21 cellular contexts compared by ENCODE assay signal in genomic region chr6:76490456-76490855, GRCh38.
A peak's percentile ranks its signal among the peaks of the same experiment; 100 is the strongest.
DNase-seq lines count a peak whose midpoint lies in the region; ATAC-seq, FAIRE-seq and TF ChIP-seq lines count a peak whose summit lies in the region.
"Had no signal": no experiment of that assay in that cellular context is flagged by ENCODE, and none has a peak within 500 bp of the region (broad histone marks: within the 10 kb centered on the region; RNA-seq: fewer than 3 reads in every experiment).

No MANE protein-coding gene starts in this region.

- H3K4me3 Mint-ChIP-seq in nephron: no peak overlapping the region
- no peak overlapping the region for H3K4me3 Mint-ChIP-seq in activated CD4-positive, alpha-beta T cell treated with anti-CD3 and anti-CD28 coated beads for 36 hours
- H3K4me3 Mint-ChIP-seq: CD8-positive, alpha-beta memory T cell had no signal

- no peaks in the 10 kb centered on the region for H3K27me3 Mint-ChIP-seq in nephron (ENCODE audit: low read depth)
- no peaks in the 10 kb centered on the region for H3K27me3 Mint-ChIP-seq in activated CD4-positive, alpha-beta T cell treated with anti-CD3 and anti-CD28 coated beads for 36 hours

- no peak overlapping the region for H3K9ac ChIP-seq in endothelial cell of umbilical vein (replicated peaks; ENCODE audit: extremely low read depth, insufficient read depth, low read length)

- H3K27ac Mint-ChIP-seq in nephron: peak overlapping the region; percentile 11 to 70 (median 26)
- H3K27ac Mint-ChIP-seq in activated CD4-positive, alpha-beta T cell treated with anti-CD3 and anti-CD28 coated beads for 36 hours: no peak overlapping the region
- H3K27ac Mint-ChIP-seq: CD8-positive, alpha-beta memory T cell had no signal

- TF ChIP-seq POLR2A in endothelial cell of umbilical vein (IDR thresholded peaks at IDR 0.05; ENCODE audit: low read depth, low read length): no peak

- H4K20me1 ChIP-seq in endothelial cell of umbilical vein (replicated peaks; ENCODE audit: control insufficient read depth, extremely low read depth, insufficient read depth, low read length): no peaks in the 10 kb centered on the region

- no peaks in the 10 kb centered on the region for H3K36me3 Mint-ChIP-seq in nephron (ENCODE audit: low read depth)
- no peaks in the 10 kb centered on the region for H3K36me3 Mint-ChIP-seq in activated CD4-positive, alpha-beta T cell treated with anti-CD3 and anti-CD28 coated beads for 36 hours (ENCODE audit: low read depth)

- no peak overlapping the region for H3K4me3 ChIP-seq in endothelial cell of umbilical vein (replicated peaks in 1 of 3; ENCODE audit: insufficient read depth in 1 of 3, low read depth in 1 of 3, low read length in 3 of 3)

- TF ChIP-seq CTCF in endothelial cell of umbilical vein (IDR thresholded peaks at IDR 0.05; ENCODE audit: extremely low read depth in 1 of 2, insufficient read depth in 1 of 2, low read depth in 1 of 2, low read length in 2 of 2): no peak
- no peak for TF ChIP-seq CTCF in nephron (IDR thresholded peaks at IDR 0.05; ENCODE audit: unreplicated experiment in 3 of 3)

- H3K27me3 ChIP-seq in endothelial cell of umbilical vein (ENCODE audit: control insufficient read depth in 2 of 2, insufficient read depth in 2 of 2, low read length in 2 of 2): no peaks in the 10 kb centered on the region

- H3K9me1 ChIP-seq in endothelial cell of umbilical vein (replicated peaks; ENCODE audit: control insufficient read depth, extremely low read depth, insufficient read depth, low read length): no peaks in the 10 kb centered on the region

- dilution Hi-C loops in endothelial cell of umbilical vein (cut with MboI; ENCODE audit: extremely low pct_ligation_motif_present, low sequenced_read_pairs): no loop called here

- no peaks in the 10 kb centered on the region for H3K36me3 ChIP-seq in endothelial cell of umbilical vein (ENCODE audit: control insufficient read depth in 2 of 2, extremely low read depth in 1 of 2, insufficient read depth in 2 of 2, low read length in 2 of 2)

- no peaks in the 10 kb centered on the region for H3K9me3 ChIP-seq in endothelial cell of umbilical vein (replicated peaks; ENCODE audit: control insufficient read depth, insufficient read depth, low read length)

- H3K9me3 Mint-ChIP-seq in nephron: peaks cover 32% of the 10 kb centered on the region
- H3K9me3 Mint-ChIP-seq in activated CD4-positive, alpha-beta T cell treated with anti-CD3 and anti-CD28 coated beads for 36 hours (ENCODE audit: low read depth): peaks cover 15% of the 10 kb centered on the region

- POLR2A ChIA-PET in endothelial cell of umbilical vein (lab: Charles Lee): no interaction called here
- POLR2A ChIA-PET in activated CD4-positive, alpha-beta T cell treated with anti-CD3 and anti-CD28 coated beads for 36 hours (lab: Charles Lee): no interaction called here

- CTCF ChIA-PET in endothelial cell of umbilical vein (lab: Charles Lee): no interaction called here
- CTCF ChIA-PET in activated CD4-positive, alpha-beta T cell treated with anti-CD3 and anti-CD28 coated beads for 36 hours (lab: Charles Lee): no interaction called here

- ATAC-seq in activated CD4-positive, alpha-beta T cell treated with anti-CD3 and anti-CD28 coated beads for 36 hours: no peak

- no peak overlapping the region for H2AFZ ChIP-seq in endothelial cell of umbilical vein (ENCODE audit: low read depth, low read length)

- H3K4me1 Mint-ChIP-seq in nephron: peaks cover 18% of the 10 kb centered on the region
- no peaks in the 10 kb centered on the region for H3K4me1 Mint-ChIP-seq in activated CD4-positive, alpha-beta T cell treated with anti-CD3 and anti-CD28 coated beads for 36 hours
- H3K4me1 Mint-ChIP-seq: CD8-positive, alpha-beta memory T cell had no signal

- no peaks in the 10 kb centered on the region for H3K79me2 ChIP-seq in endothelial cell of umbilical vein (ENCODE audit: control insufficient read depth, insufficient read depth, low read length)

- no peak overlapping the region for H3K4me2 ChIP-seq in endothelial cell of umbilical vein (ENCODE audit: insufficient read depth, low read length)

- no TSS peak for BruUV-seq in endothelial cell of umbilical vein (replicated peaks; lab: Mats Ljungman, UMichigan)

- intact Hi-C loops in endothelial cell of umbilical vein (cut with micrococcal nuclease): no loop called here
- intact Hi-C loops in activated CD4-positive, alpha-beta T cell treated with anti-CD3 and anti-CD28 coated beads for 36 hours (cut with DNase I, micrococcal nuclease): no loop called here

- no peak overlapping the region for H3K27ac ChIP-seq in endothelial cell of umbilical vein (ENCODE audit: insufficient read depth, low read depth, low read length)
- H3K27ac ChIP-seq: C4-2B had no signal

- DNase-seq in A172 (ENCODE audit: low spot score): peak; percentile 71
- DNase-seq in NCI-H82 (lab: John Stamatoyannopoulos, UW): peak; percentile 27
- peak; percentile 88 for DNase-seq in endothelial cell of umbilical vein (ENCODE audit: low read depth, low spot score)
- no peak for DNase-seq in activated CD4-positive, alpha-beta T cell treated with anti-CD3 and anti-CD28 coated beads for 36 hours
- no peak for DNase-seq in nucleus accumbens (lab: John Stamatoyannopoulos, UW)
- no peak for DNase-seq in cortex of kidney (lab: John Stamatoyannopoulos, UW)
- DNase-seq: 8988T; CD8-positive, alpha-beta memory T cell; EL; GF-D8; H7; NCI-H1092; NCI-H1436; NCI-H187 treated with DMSO at 0.1 percent for 48 hours; NCI-H2107; NCI-H524; Right ventricle myocardium superior; SW 1271 had no signal

- no peak for FAIRE-seq in endothelial cell of umbilical vein (lab: Jason Lieb, UNC)
- FAIRE-seq: D721Med had no signal

- no peaks in the 10 kb centered on the region for H3K4me1 ChIP-seq in endothelial cell of umbilical vein (ENCODE audit: control insufficient read depth, extremely low read depth, insufficient read depth, low read length)

TF ChIP-seq in endothelial cell of umbilical vein, 7 proteins besides CTCF, POLR2A, EP300 and RAD21:
- no peak for TF ChIP-seq FOS (IDR thresholded peaks at IDR 0.05; ENCODE audit: borderline replicate concordance, insufficient read depth, low read length)

Comparison
In these comparisons a context has a peak if more than half of its experiments do, and no peak if none do; other contexts are left out.
1. DNase-seq: peak in A172 (single experiment), NCI-H82 (single experiment) and endothelial cell of umbilical vein (single experiment); none in activated CD4-positive, alpha-beta T cell treated with anti-CD3 and anti-CD28 coated beads for 36 hours (single experiment), nucleus accumbens (0 of 56) and cortex of kidney (single experiment).